Comparison of ENCODE assay signal across 8 cellular contexts in the genomic region with DNA sequence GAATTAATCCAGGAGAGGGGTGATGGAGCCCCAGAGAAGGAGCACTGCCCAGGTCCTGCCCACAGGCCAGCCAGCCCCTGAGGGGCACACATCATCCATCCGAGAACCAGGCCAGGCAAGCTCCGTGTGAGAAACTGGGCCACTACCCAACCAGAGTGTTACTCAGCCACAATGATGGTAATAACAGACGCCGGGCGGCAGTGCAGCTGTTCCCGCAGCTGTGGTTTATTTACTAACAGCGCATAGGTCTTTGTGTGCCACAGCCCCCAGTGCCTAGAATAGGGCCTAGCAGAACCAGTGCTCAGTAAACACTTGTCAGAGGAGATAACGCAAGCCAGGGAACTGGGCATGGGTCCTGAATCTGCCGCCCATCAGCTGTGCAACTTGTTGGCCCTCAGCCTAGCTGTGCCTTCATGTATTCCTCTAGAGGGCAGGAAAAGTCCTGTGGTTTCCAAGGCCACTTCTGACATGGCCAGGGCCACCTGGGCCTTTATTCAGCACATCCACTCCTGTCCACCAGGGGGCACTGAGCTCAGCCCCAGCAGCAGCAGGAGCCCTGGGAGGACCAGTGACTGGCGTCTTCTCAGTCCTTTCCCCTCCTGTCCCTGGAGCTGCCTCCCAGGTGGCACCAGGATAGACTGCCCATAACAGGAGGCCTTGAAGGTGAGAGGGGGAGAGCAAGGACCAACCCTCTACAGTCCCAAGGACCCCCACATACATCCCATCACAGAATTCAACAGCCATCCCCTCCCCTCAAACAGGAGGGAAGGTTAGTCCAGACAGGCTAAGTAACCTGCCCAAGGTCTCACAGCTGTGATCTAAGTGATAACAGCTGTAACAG. TPM values are rescaled to one million over a fixed set of nuclear protein-coding genes. Genes with fewer than 3 reads are reported as not detected.
DNase-seq lines count a peak whose midpoint lies in the region; ATAC-seq and TF ChIP-seq lines count a peak whose summit lies in the region.

No MANE protein-coding gene starts in this region.

- H3K9me3 Mint-ChIP-seq in activated B cell treated with CpG ODN at 0.5 μM for 24 hours: no peaks in the 10 kb centered on the region

- peak overlapping the region; percentile 61 for H3K27ac Mint-ChIP-seq in activated B cell treated with CpG ODN at 0.5 μM for 24 hours

- peaks cover 0 to 25% (median 4%) of the 10 kb centered on the region in 4 donors for H3K36me3 ChIP-seq in right lobe of liver

- ATAC-seq in activated B cell treated with CpG ODN at 0.5 μM for 24 hours (ENCODE audit: low read depth) (peak; percentile 28), right lobe of liver (peak; percentile 44 to 65 (median 58)), GM19455 (IDR thresholded peaks at IDR 0.05; ENCODE audit: unreplicated experiment) (no peak)

- no peak overlapping the region for H3K4me3 ChIP-seq in right lobe of liver

- DNase-seq in NCI-H2171 treated with DMSO at 0.1 percent for 48 hours (lab: John Stamatoyannopoulos, UW): peak; percentile 21
- no peak for DNase-seq in NCI-H2171 (lab: John Stamatoyannopoulos, UW)
- DNase-seq in NCI-H2227 (lab: John Stamatoyannopoulos, UW; ENCODE audit: unreplicated experiment): peak; percentile 70
- DNase-seq in activated B cell treated with CpG ODN at 0.5 μM for 24 hours: peak; percentile 55
- DNase-seq in cerebellar cortex (ENCODE audit: low spot score): peak; percentile 85
- peak; percentile 74 to 84 (median 78) for DNase-seq in right lobe of liver
- DNase-seq in stimulated activated CD8-positive, alpha-beta memory T cell treated with anti-CD3 and anti-CD28 coated beads, Interleukin-2, amount 100 ng/mL, for 48 hours (ENCODE audit: low read depth in 2 of 2): peak; percentile 64 to 66

- intact Hi-C loops in activated B cell treated with CpG ODN at 0.5 μM for 24 hours (cut with micrococcal nuclease) (loop anchor here (2.0 to 5.0 kb wide), 3 partner anchors 93 to 843 kb away; partner anchors contain the start of gene NHP2), right lobe of liver (cut with DNase I) (loop anchor here (10.0 kb wide), 2 partner anchors 75 to 145 kb away; partner anchors contain the start of gene SLC34A1 (in 1 of the 2))

- H3K4me1 ChIP-seq in right lobe of liver: peaks cover 0 to 22% (median 12%) of the 10 kb centered on the region in 4 donors

- H3K4me1 Mint-ChIP-seq in activated B cell treated with CpG ODN at 0.5 μM for 24 hours: peaks cover 58% of the 10 kb centered on the region

- TF ChIP-seq POLR2A in right lobe of liver (IDR thresholded peaks at IDR 0.05): no peak

- H3K27me3 Mint-ChIP-seq in activated B cell treated with CpG ODN at 0.5 μM for 24 hours: no peaks in the 10 kb centered on the region

- peak; percentile 44 for TF ChIP-seq CTCF in activated B cell treated with CpG ODN at 0.5 μM for 24 hours (IDR thresholded peaks at IDR 0.05)
- peak; percentile 70 to 90 (median 85) for TF ChIP-seq CTCF in right lobe of liver (IDR thresholded peaks at IDR 0.05)

- POLR2A ChIA-PET in activated B cell treated with CpG ODN at 0.5 μM for 24 hours (lab: Charles Lee): interaction anchor here (0.6 to 1.4 kb wide), 5 partner anchors 8 to 201 kb away, joined by 3 to 4 read pairs (median 3); partner anchors contain the start of genes DOK3 and LMAN2

- peak overlapping the region; percentile 59 for H3K4me3 Mint-ChIP-seq in activated B cell treated with CpG ODN at 0.5 μM for 24 hours

- no peak overlapping the region for H3K27ac ChIP-seq in right lobe of liver

- WGBS in right lobe of liver (ENCODE audit: insufficient coverage, low coverage, low lambda C conversion rate, missing lambda C conversion rate): 70% methylated on average over 2 of the region's 10 CpGs

- H3K9me3 ChIP-seq in right lobe of liver: no peaks in the 10 kb centered on the region

- no peaks in the 10 kb centered on the region for H3K27me3 ChIP-seq in right lobe of liver

- CTCF ChIA-PET in activated B cell treated with CpG ODN at 0.5 μM for 24 hours (lab: Charles Lee): interaction anchor here (0.7 to 2.2 kb wide), 22 partner anchors 8 to 223 kb away, joined by 3 to 10 read pairs (median 4); partner anchors contain the start of genes FGFR4, LMAN2 and PDLIM7

- peaks cover 22% of the 10 kb centered on the region for H3K36me3 Mint-ChIP-seq in activated B cell treated with CpG ODN at 0.5 μM for 24 hours (ENCODE audit: low read depth)

RNA-seq across cellular contexts. Expression of gene MXD3, which starts 2.1 kb away (rescaled TPM):
- total RNA-seq in activated B cell treated with CpG ODN at 0.5 μM for 24 hours: 7.6 and 9.1 TPM in 2 replicates
- 1 to 10 TPM; 2.2 to 6.2 (median 4.9) TPM for total RNA-seq in right lobe of liver

RNA-seq across cellular contexts. Expression of gene PRELID1, which starts 6.0 kb away (rescaled TPM):
- total RNA-seq in activated B cell treated with CpG ODN at 0.5 μM for 24 hours (141 and 160 TPM in 2 replicates), right lobe of liver (100 to 1,000 TPM in 2 of 6 experiments, 10 to 100 TPM in 4; 64.1 to 116 (median 84.4) TPM)

RNA-seq across cellular contexts. Expression of gene RAB24, which starts 6.1 kb away (rescaled TPM):
- 35.6 and 36.3 TPM in 2 replicates for total RNA-seq in activated B cell treated with CpG ODN at 0.5 μM for 24 hours
- total RNA-seq in right lobe of liver: 10 to 100 TPM; 11.0 to 28.8 (median 16.2) TPM

RNA-seq across cellular contexts. Expression of gene LMAN2, which starts 41.9 kb away (rescaled TPM):
- 88.0 and 89.7 TPM in 2 replicates for total RNA-seq in activated B cell treated with CpG ODN at 0.5 μM for 24 hours
- 100 to 1,000 TPM; 103 to 297 (median 160) TPM for total RNA-seq in right lobe of liver

RNA-seq across cellular contexts. Expression of gene RGS14, which starts 48.2 kb away (rescaled TPM):
- total RNA-seq in activated B cell treated with CpG ODN at 0.5 μM for 24 hours: 50.6 and 58.3 TPM in 2 replicates
- total RNA-seq in right lobe of liver: 10 to 100 TPM; 29.2 to 43.1 (median 35.2) TPM
